ENCODE assay signal across 18 cellular contexts in the genomic region with DNA sequence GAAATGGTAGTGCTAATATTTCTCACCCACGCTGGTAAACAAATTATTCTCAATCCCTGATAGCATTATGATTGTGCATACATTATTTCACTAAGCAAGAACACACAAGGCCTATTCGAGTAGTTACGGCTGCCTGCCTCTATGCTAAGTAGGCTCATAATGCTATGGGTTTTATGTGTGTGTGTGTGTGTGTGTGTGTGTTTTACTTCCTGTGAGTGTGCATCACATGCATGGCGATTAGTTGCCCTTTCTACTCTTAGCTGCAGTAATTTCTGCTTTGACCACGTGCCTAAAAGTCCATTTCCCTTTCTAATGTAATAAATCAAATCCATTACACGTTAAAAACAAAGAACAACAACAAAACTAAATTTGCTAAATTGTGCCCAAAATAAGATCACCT.
DNase-seq lines count a peak whose midpoint lies in the region; ATAC-seq, FAIRE-seq and TF ChIP-seq lines count a peak whose summit lies in the region.
"Had no signal": no experiment of that assay in that cellular context is flagged by ENCODE, and none has a peak within 500 bp of the region (broad histone marks: within the 10 kb centered on the region; RNA-seq: fewer than 3 reads in every experiment).

No MANE protein-coding gene starts in this region.

- CTCF ChIA-PET in activated CD8-positive, alpha-beta T cell treated with anti-CD3 and anti-CD28 coated beads, Interleukin-2, amount 10 ng/mL, durations not matched to agents 7 days and 5 days (lab: Charles Lee), result no interaction called here

- H3K9me3 Mint-ChIP-seq in activated CD8-positive, alpha-beta T cell treated with anti-CD3 and anti-CD28 coated beads, Interleukin-2, amount 10 ng/mL, durations not matched to agents 7 days and 5 days (ENCODE audit: insufficient read depth), result no peaks in the 10 kb centered on the region

- H2BK120ac ChIP-seq in mesenchymal stem cell (ENCODE audit: low read depth, low read length), result no peak overlapping the region

- FAIRE-seq in GM18507 (lab: Jason Lieb, UNC), result peak; percentile 18

- peak overlapping the region; percentile 8 for H4K8ac ChIP-seq in mesenchymal stem cell (ENCODE audit: low read length)

- ATAC-seq in activated CD8-positive, alpha-beta T cell treated with anti-CD3 and anti-CD28 coated beads, Interleukin-2, amount 10 ng/mL, durations not matched to agents 7 days and 5 days, result no peak
- ATAC-seq in gastrocnemius medialis (no peak), HG03521 (IDR thresholded peaks at IDR 0.05; ENCODE audit: unreplicated experiment) (no peak)
- ATAC-seq: Panc1, Right ventricle myocardium inferior had no signal

- H3K4me1 ChIP-seq in mesenchymal stem cell (ENCODE audit: control insufficient read depth, insufficient read depth, low read depth, low read length) (peaks cover 3% of the 10 kb centered on the region), gastrocnemius medialis (peaks cover 0 to 2% of the 10 kb centered on the region in 2 donors)

- peaks cover 27% of the 10 kb centered on the region for H3K79me1 ChIP-seq in mesenchymal stem cell (replicated peaks; ENCODE audit: low read length, poor library complexity, severe bottlenecking)

- H3K27ac ChIP-seq in mesenchymal stem cell (ENCODE audit: low read length, poor library complexity, severe bottlenecking) (no peak overlapping the region), gastrocnemius medialis (no peak overlapping the region)
- H3K27ac ChIP-seq: BLaER1 treated with 17β-estradiol and CSF1 and Interleukin-3, amounts not matched to agents 10 nM and 100 nM had no signal

- no peak overlapping the region for H3K4me3 Mint-ChIP-seq in activated CD8-positive, alpha-beta T cell treated with anti-CD3 and anti-CD28 coated beads, Interleukin-2, amount 10 ng/mL, durations not matched to agents 7 days and 5 days

- no peak overlapping the region for H3K18ac ChIP-seq in mesenchymal stem cell (ENCODE audit: low read depth in 1 of 2, low read length in 2 of 2)

- 87% methylated on average over 5 of the region's 6 CpGs for WGBS in mesenchymal stem cell

- H4K91ac ChIP-seq in mesenchymal stem cell (ENCODE audit: low read length), result no peak overlapping the region

- no peak overlapping the region for H2AFZ ChIP-seq in mesenchymal stem cell (ENCODE audit: low read depth, low read length)

- H3K4ac ChIP-seq in mesenchymal stem cell (ENCODE audit: low read depth in 1 of 2, low read length in 2 of 2), result no peak overlapping the region

- H2BK5ac ChIP-seq in mesenchymal stem cell (ENCODE audit: low read depth, low read length, poor library complexity, severe bottlenecking), result no peak overlapping the region

- no peak overlapping the region for H2BK15ac ChIP-seq in mesenchymal stem cell (ENCODE audit: low read depth, poor library complexity, severe bottlenecking)

- H3K27me3 Mint-ChIP-seq in activated CD8-positive, alpha-beta T cell treated with anti-CD3 and anti-CD28 coated beads, Interleukin-2, amount 10 ng/mL, durations not matched to agents 7 days and 5 days (ENCODE audit: low read depth), result no peaks in the 10 kb centered on the region

- in situ Hi-C loops in gastrocnemius medialis (cut with MboI; ENCODE audit: low sequenced_read_pairs in 4 of 4), result no loop called here

- DNase-seq in GM18507 (ENCODE audit: extremely low spot score, insufficient read length, low read depth) (no peak), NCI-H526 (lab: John Stamatoyannopoulos, UW) (peak; percentile 75 to 83), dermis microvascular lymphatic vessel endothelial cell (ENCODE audit: low read depth in 2 of 2) (peak; percentile 1 to 7), mesenchymal stem cell (no peak), gastrocnemius medialis (no peak)
- no peak for DNase-seq in activated CD8-positive, alpha-beta T cell treated with anti-CD3 and anti-CD28 coated beads, Interleukin-2, amount 10 ng/mL, durations not matched to agents 7 days and 5 days
- no peak for DNase-seq in activated naive CD4-positive, alpha-beta T cell (lab: John Stamatoyannopoulos, UW)
- DNase-seq: DMS79, H7, NCI-H1417, NCI-H187 treated with DMSO at 0.1 percent for 48 hours, NCI-H226, NCI-H524, SW 1271 had no signal

- no peak overlapping the region for H2AK5ac ChIP-seq in mesenchymal stem cell (ENCODE audit: low read length, severe bottlenecking)

- H3K9me3 ChIP-seq in mesenchymal stem cell (ENCODE audit: control insufficient read depth, low read length), result no peaks in the 10 kb centered on the region
- no peaks in the 10 kb centered on the region for H3K9me3 ChIP-seq in gastrocnemius medialis
- H3K9me3 ChIP-seq: BLaER1 treated with 17β-estradiol and CSF1 and Interleukin-3, amounts not matched to agents 10 nM and 100 nM had no signal

- POLR2A ChIA-PET in activated CD8-positive, alpha-beta T cell treated with anti-CD3 and anti-CD28 coated beads, Interleukin-2, amount 10 ng/mL, durations not matched to agents 7 days and 5 days (lab: Charles Lee), result no interaction called here

- no peak overlapping the region for H3K9ac ChIP-seq in mesenchymal stem cell (ENCODE audit: low read length)
- H3K9ac ChIP-seq: BLaER1 treated with 17β-estradiol and CSF1 and Interleukin-3, amounts not matched to agents 10 nM and 100 nM had no signal

- no peak overlapping the region for H3K4me2 ChIP-seq in mesenchymal stem cell (ENCODE audit: low read length, poor library complexity, severe bottlenecking)
- H3K4me2 ChIP-seq: BLaER1 treated with 17β-estradiol and CSF1 and Interleukin-3, amounts not matched to agents 10 nM and 100 nM had no signal

- intact Hi-C loops in gastrocnemius medialis (cut with DNase I; ENCODE audit: low total_unique reads), result no loop called here

- no peak overlapping the region for H3K14ac ChIP-seq in mesenchymal stem cell (ENCODE audit: low read length in 2 of 2)

- no peak for TF ChIP-seq POLR2A in gastrocnemius medialis (IDR thresholded peaks at IDR 0.05)

- no peak overlapping the region for H3K23ac ChIP-seq in mesenchymal stem cell (ENCODE audit: low read length in 2 of 2)

- H3K36me3 ChIP-seq in mesenchymal stem cell (ENCODE audit: control insufficient read depth in 1 of 2, insufficient read depth in 2 of 2, low read depth in 1 of 2, low read length in 2 of 2) (no peaks in the 10 kb centered on the region), gastrocnemius medialis (no peaks in the 10 kb centered on the region)

- H3K4me3 ChIP-seq in mesenchymal stem cell (ENCODE audit: insufficient read depth in 1 of 2, low read depth in 1 of 2, low read length in 2 of 2), result no peak overlapping the region
- no peak overlapping the region for H3K4me3 ChIP-seq in gastrocnemius medialis
- H3K4me3 ChIP-seq: BLaER1 treated with 17β-estradiol and CSF1 and Interleukin-3, amounts not matched to agents 10 nM and 100 nM had no signal

- H3K27ac Mint-ChIP-seq in activated CD8-positive, alpha-beta T cell treated with anti-CD3 and anti-CD28 coated beads, Interleukin-2, amount 10 ng/mL, durations not matched to agents 7 days and 5 days, result no peak overlapping the region

- H3K27me3 ChIP-seq in mesenchymal stem cell (ENCODE audit: control insufficient read depth in 1 of 2, insufficient read depth in 1 of 2, low read length in 2 of 2) (no peaks in the 10 kb centered on the region), gastrocnemius medialis (no peaks in the 10 kb centered on the region)
- H3K27me3 ChIP-seq: BLaER1 treated with 17β-estradiol and CSF1 and Interleukin-3, amounts not matched to agents 10 nM and 100 nM had no signal

- no peaks in the 10 kb centered on the region for H3K4me1 Mint-ChIP-seq in activated CD8-positive, alpha-beta T cell treated with anti-CD3 and anti-CD28 coated beads, Interleukin-2, amount 10 ng/mL, durations not matched to agents 7 days and 5 days (ENCODE audit: low read depth)

- H2BK12ac ChIP-seq in mesenchymal stem cell (ENCODE audit: low read length in 2 of 2), result no peak overlapping the region

- TF ChIP-seq CTCF in gastrocnemius medialis (IDR thresholded peaks at IDR 0.05 in 4 of 5, conservative IDR thresholded peaks at IDR 0.05 in 1 of 5), result no peak

- peaks cover 2% of the 10 kb centered on the region for H3K36me3 Mint-ChIP-seq in activated CD8-positive, alpha-beta T cell treated with anti-CD3 and anti-CD28 coated beads, Interleukin-2, amount 10 ng/mL, durations not matched to agents 7 days and 5 days (ENCODE audit: low read depth)

Comparison
In these comparisons a context has a peak if more than half of its experiments do, and no peak if none do; other contexts are left out.
1. DNase-seq: peak in NCI-H526 (2 of 2) and dermis microvascular lymphatic vessel endothelial cell (2 of 2); none in GM18507 (single experiment), mesenchymal stem cell (single experiment), activated CD8-positive, alpha-beta T cell treated with anti-CD3 and anti-CD28 coated beads, Interleukin-2, amount 10 ng/mL, durations not matched to agents 7 days and 5 days (single experiment), gastrocnemius medialis (0 of 2) and activated naive CD4-positive, alpha-beta T cell (0 of 4).